In genomic region chr15:83565553-83566159, GRCh38 we compare ENCODE assay signal across 8 cellular contexts.
DNase-seq lines count a peak whose midpoint lies in the region; ATAC-seq and TF ChIP-seq lines count a peak whose summit lies in the region.

No MANE protein-coding gene starts in this region.

- POLR2A ChIA-PET in activated CD8-positive, alpha-beta T cell treated with anti-CD3 and anti-CD28 coated beads for 36 hours (lab: Charles Lee): no interaction called here
- POLR2A ChIA-PET in activated CD8-positive, alpha-beta T cell treated with anti-CD3 and anti-CD28 coated beads, Interleukin-2, amount 10 ng/mL, durations not matched to agents 7 days and 5 days (lab: Charles Lee): no interaction called here

- peak; percentile 70 for TF ChIP-seq CTCF in activated CD8-positive, alpha-beta T cell treated with anti-CD3 and anti-CD28 coated beads for 36 hours (IDR thresholded peaks at IDR 0.05)
- TF ChIP-seq CTCF in endodermal cell (conservative IDR thresholded peaks at IDR 0.05) (peak; percentile 86), prostate gland (IDR thresholded peaks at IDR 0.05) (peak; percentile 37 to 66 (median 56)), coronary artery (IDR thresholded peaks at IDR 0.05) (no peak)

- no peak overlapping the region for H3K27ac Mint-ChIP-seq in activated CD8-positive, alpha-beta T cell treated with anti-CD3 and anti-CD28 coated beads for 36 hours
- H3K27ac Mint-ChIP-seq in activated CD8-positive, alpha-beta T cell treated with anti-CD3 and anti-CD28 coated beads, Interleukin-2, amount 10 ng/mL, durations not matched to agents 7 days and 5 days: no peak overlapping the region
- no peak overlapping the region for H3K27ac Mint-ChIP-seq in endodermal cell

- 46 to 89% methylated on average over 1 to 4 of the region's 4 CpGs for WGBS in endodermal cell (ENCODE audit: insufficient coverage in 1 of 2, insufficient read length in 1 of 2), 2 experiments
- 20% methylated on average over 4 of the region's 4 CpGs for WGBS in prostate gland

- no peaks in the 10 kb centered on the region for H3K9me3 Mint-ChIP-seq in activated CD8-positive, alpha-beta T cell treated with anti-CD3 and anti-CD28 coated beads for 36 hours
- no peaks in the 10 kb centered on the region for H3K9me3 Mint-ChIP-seq in activated CD8-positive, alpha-beta T cell treated with anti-CD3 and anti-CD28 coated beads, Interleukin-2, amount 10 ng/mL, durations not matched to agents 7 days and 5 days (ENCODE audit: insufficient read depth)
- H3K9me3 Mint-ChIP-seq in endodermal cell: no peaks in the 10 kb centered on the region

- CTCF ChIA-PET in activated CD8-positive, alpha-beta T cell treated with anti-CD3 and anti-CD28 coated beads for 36 hours (lab: Charles Lee): interaction anchor here (0.6 to 3.1 kb wide), 14 partner anchors 8 to 492 kb away, joined by 3 to 18 read pairs (median 3); no protein-coding TSS in a partner anchor
- CTCF ChIA-PET in activated CD8-positive, alpha-beta T cell treated with anti-CD3 and anti-CD28 coated beads, Interleukin-2, amount 10 ng/mL, durations not matched to agents 7 days and 5 days (lab: Charles Lee): interaction anchor here (1.1 to 2.3 kb wide), 3 partner anchors 9 to 187 kb away, joined by 3 to 11 read pairs (median 5); no protein-coding TSS in a partner anchor

- H3K4me3 ChIP-seq in endodermal cell (ENCODE audit: low read length) (no peak overlapping the region), prostate gland (no peak overlapping the region), coronary artery (no peak overlapping the region)

- DNase-seq in activated CD8-positive, alpha-beta T cell treated with anti-CD3 and anti-CD28 coated beads for 36 hours: no peak
- DNase-seq in activated CD8-positive, alpha-beta T cell treated with anti-CD3 and anti-CD28 coated beads, Interleukin-2, amount 10 ng/mL, durations not matched to agents 7 days and 5 days: no peak
- DNase-seq in NCI-H748 treated with DMSO at 0.1 percent for 48 hours (lab: John Stamatoyannopoulos, UW) (peak; percentile 16), endodermal cell (no peak), prostate gland (ENCODE audit: low spot score) (no peak), coronary artery (ENCODE audit: low spot score) (no peak), T-helper 9 cell (no peak)
- DNase-seq in activated effector memory CD4-positive, alpha-beta T cell treated with Interleukin-2 at 50 U/mL for 16 hours: no peak

- intact Hi-C loops in activated CD8-positive, alpha-beta T cell treated with anti-CD3 and anti-CD28 coated beads for 36 hours (cut with micrococcal nuclease): loop anchor here (10.0 kb wide), 1 partner anchor 459 kb away; no protein-coding TSS in a partner anchor
- intact Hi-C loops in prostate gland (cut with DNase I): loop anchor here (2.0 to 5.0 kb wide), 2 partner anchors 182 to 469 kb away; no protein-coding TSS in a partner anchor

- no peak for ATAC-seq in activated CD8-positive, alpha-beta T cell treated with anti-CD3 and anti-CD28 coated beads for 36 hours
- no peak for ATAC-seq in activated CD8-positive, alpha-beta T cell treated with anti-CD3 and anti-CD28 coated beads, Interleukin-2, amount 10 ng/mL, durations not matched to agents 7 days and 5 days

- no peak overlapping the region for H3K4me3 Mint-ChIP-seq in activated CD8-positive, alpha-beta T cell treated with anti-CD3 and anti-CD28 coated beads for 36 hours
- no peak overlapping the region for H3K4me3 Mint-ChIP-seq in activated CD8-positive, alpha-beta T cell treated with anti-CD3 and anti-CD28 coated beads, Interleukin-2, amount 10 ng/mL, durations not matched to agents 7 days and 5 days
- no peak overlapping the region for H3K4me3 Mint-ChIP-seq in endodermal cell

- H3K4me1 ChIP-seq in endodermal cell (ENCODE audit: control insufficient read depth, insufficient read depth, low read length) (no peaks in the 10 kb centered on the region), prostate gland (replicated peaks) (no peaks in the 10 kb centered on the region)

- no peaks in the 10 kb centered on the region for H3K4me1 Mint-ChIP-seq in activated CD8-positive, alpha-beta T cell treated with anti-CD3 and anti-CD28 coated beads for 36 hours (ENCODE audit: low read depth)
- H3K4me1 Mint-ChIP-seq in activated CD8-positive, alpha-beta T cell treated with anti-CD3 and anti-CD28 coated beads, Interleukin-2, amount 10 ng/mL, durations not matched to agents 7 days and 5 days (ENCODE audit: low read depth): no peaks in the 10 kb centered on the region
- H3K4me1 Mint-ChIP-seq in endodermal cell: no peaks in the 10 kb centered on the region

- no peaks in the 10 kb centered on the region for H3K27me3 Mint-ChIP-seq in activated CD8-positive, alpha-beta T cell treated with anti-CD3 and anti-CD28 coated beads for 36 hours
- peaks cover 5% of the 10 kb centered on the region for H3K27me3 Mint-ChIP-seq in activated CD8-positive, alpha-beta T cell treated with anti-CD3 and anti-CD28 coated beads, Interleukin-2, amount 10 ng/mL, durations not matched to agents 7 days and 5 days (ENCODE audit: low read depth)
- no peaks in the 10 kb centered on the region for H3K27me3 Mint-ChIP-seq in endodermal cell (ENCODE audit: insufficient read depth)

- H3K36me3 ChIP-seq in endodermal cell (ENCODE audit: control insufficient read depth, insufficient read depth, low read length) (no peaks in the 10 kb centered on the region), prostate gland (no peaks in the 10 kb centered on the region)

- H3K9ac ChIP-seq in endodermal cell (ENCODE audit: extremely low read depth, low read length, poor library complexity, severe bottlenecking): no peak overlapping the region

- H3K27me3 ChIP-seq in endodermal cell (ENCODE audit: control insufficient read depth, insufficient read depth, low read length, poor library complexity, severe bottlenecking) (no peaks in the 10 kb centered on the region), prostate gland (replicated peaks; ENCODE audit: insufficient read depth) (no peaks in the 10 kb centered on the region)

- H3K9me3 ChIP-seq in endodermal cell (ENCODE audit: control insufficient read depth, low read length) (no peaks in the 10 kb centered on the region), prostate gland (no peaks in the 10 kb centered on the region)

- TF ChIP-seq POLR2A in prostate gland (IDR thresholded peaks at IDR 0.05): no peak

- H3K27ac ChIP-seq in endodermal cell (ENCODE audit: low read depth, low read length): no peak overlapping the region
- no peak overlapping the region for H3K27ac ChIP-seq in prostate gland
- H3K27ac ChIP-seq in coronary artery: no peak overlapping the region

- no peaks in the 10 kb centered on the region for H3K36me3 Mint-ChIP-seq in activated CD8-positive, alpha-beta T cell treated with anti-CD3 and anti-CD28 coated beads for 36 hours (ENCODE audit: low read depth)
- H3K36me3 Mint-ChIP-seq in activated CD8-positive, alpha-beta T cell treated with anti-CD3 and anti-CD28 coated beads, Interleukin-2, amount 10 ng/mL, durations not matched to agents 7 days and 5 days (ENCODE audit: low read depth): no peaks in the 10 kb centered on the region
- H3K36me3 Mint-ChIP-seq in endodermal cell (ENCODE audit: low read depth): no peaks in the 10 kb centered on the region
